Comparison of ENCODE assay signal across 8 cellular contexts in the genomic region with DNA sequence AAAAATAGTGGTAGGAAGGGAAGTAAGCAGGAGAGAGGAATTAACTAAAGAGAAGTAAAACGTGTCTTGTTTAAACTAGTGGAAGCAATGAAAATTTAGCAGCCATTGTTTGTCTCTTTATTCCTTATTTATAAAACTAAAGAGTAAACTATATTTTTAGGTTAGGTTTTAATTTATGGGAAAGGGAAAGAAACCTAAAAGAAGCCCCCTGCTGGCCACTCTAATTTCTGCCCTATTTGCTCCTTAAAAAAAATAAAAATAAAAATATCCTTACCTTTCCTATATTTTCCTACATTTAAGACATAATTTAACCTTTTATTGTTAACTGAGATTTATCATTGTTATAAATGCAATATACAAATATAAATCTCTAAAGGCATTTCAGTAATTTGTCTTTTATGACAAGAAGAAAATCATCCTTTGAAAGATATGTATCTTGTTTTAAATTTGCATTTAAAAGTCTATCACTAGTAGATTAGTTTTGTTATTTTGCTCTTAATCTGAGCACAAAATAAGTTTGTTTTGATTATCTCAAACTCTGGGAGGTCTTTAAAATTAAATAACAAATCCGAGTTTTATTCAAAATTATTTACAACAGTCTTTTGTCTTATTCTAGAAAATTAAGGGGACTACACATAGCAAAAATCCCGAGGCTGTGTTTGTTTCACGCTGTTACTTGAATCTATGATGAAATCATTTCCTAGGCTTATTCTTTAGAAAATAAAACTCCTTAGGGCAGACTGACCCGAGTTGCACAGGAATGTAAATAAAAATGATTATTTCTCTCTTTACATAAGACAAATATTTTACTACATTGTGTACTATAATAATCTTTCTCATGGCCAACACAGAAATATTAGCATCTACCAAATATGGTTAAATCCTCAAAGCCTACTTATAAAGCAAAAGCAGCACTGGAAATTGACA.
A peak's percentile ranks its signal among the peaks of the same experiment; 100 is the strongest.
DNase-seq lines count a peak whose midpoint lies in the region; ATAC-seq and TF ChIP-seq lines count a peak whose summit lies in the region.

No MANE protein-coding gene starts in this region.

- H3K9me2 ChIP-seq in SK-N-SH: no peaks in the 10 kb centered on the region
- H3K9me2 ChIP-seq in PC-3 (replicated peaks; ENCODE audit: low read length): no peaks in the 10 kb centered on the region

- H4K20me1 ChIP-seq in SK-N-SH (ENCODE audit: insufficient read depth) (no peaks in the 10 kb centered on the region), PC-3 (ENCODE audit: low read length) (no peaks in the 10 kb centered on the region)

- no peaks in the 10 kb centered on the region for H3K9me3 ChIP-seq in SK-N-SH
- H3K9me3 ChIP-seq in PC-3 (ENCODE audit: low read length): no peaks in the 10 kb centered on the region

- DNase-seq in SK-N-SH (no peak), PC-3 (peak; percentile 49), epithelial cell of esophagus (ENCODE audit: low read depth) (peak; percentile 22), NCI-H774 (lab: John Stamatoyannopoulos, UW) (no peak)
- DNase-seq in stimulated activated CD4-positive, alpha-beta T cell treated with anti-CD3 and anti-CD28 coated beads, Interleukin-4, amount 100 ng/mL, for 24 hours: peak; percentile 24

- intact Hi-C loops in PC-3 (cut with micrococcal nuclease): loop anchor here (2.0 to 5.0 kb wide), 4 partner anchors 329 to 729 kb away; no protein-coding TSS in a partner anchor

- H3K4me3 ChIP-seq in SK-N-SH (ENCODE audit: low read depth in 2 of 2, low read length in 1 of 2): no peak overlapping the region
- H3K4me3 ChIP-seq in PC-3 (ENCODE audit: low read length): no peak overlapping the region
- no peak overlapping the region for H3K4me3 ChIP-seq in epithelial cell of esophagus (ENCODE audit: low read length)

- TF ChIP-seq RAD21 in SK-N-SH (IDR thresholded peaks at IDR 0.05; ENCODE audit: low read length): peak; percentile 30; the same call in 1 of the 2 replicates

- no peaks in the 10 kb centered on the region for H3K36me3 ChIP-seq in SK-N-SH (replicated peaks in 1 of 2; ENCODE audit: control insufficient read depth in 1 of 2, insufficient read depth in 2 of 2, low read length in 1 of 2)
- H3K36me3 ChIP-seq in PC-3 (ENCODE audit: low read depth, low read length): no peaks in the 10 kb centered on the region

- no peak overlapping the region for H3K4me2 ChIP-seq in SK-N-SH
- no peak overlapping the region for H3K4me2 ChIP-seq in PC-3 (ENCODE audit: low read length)

- H3K27ac ChIP-seq in SK-N-SH (ENCODE audit: low read depth in 2 of 2, low read length in 1 of 2) (no peak overlapping the region), PC-3 (ENCODE audit: low read length) (no peak overlapping the region)

- WGBS in SK-N-SH (ENCODE audit: low lambda C conversion rate): 4% methylated on average over 5 of the region's 5 CpGs

- no TSS peak for BruUV-seq in PC-3 (replicated peaks; lab: Mats Ljungman, UMichigan)

- CTCF ChIA-PET in SK-N-SH (lab: Yijun Ruan, JAX) (interaction anchor here (0.9 to 1.8 kb wide), 3 partner anchors 68 to 632 kb away, joined by 3 to 13 read pairs (median 3); no protein-coding TSS in a partner anchor), PC-3 (lab: Charles Lee) (no interaction called here)

- ATAC-seq in SK-N-SH treated with all-trans-retinoic acid at 6 μM for 48 hours (no peak), PC-3 (no peak), GM19452 (IDR thresholded peaks at IDR 0.05; ENCODE audit: unreplicated experiment) (no peak), HG03378 (IDR thresholded peaks at IDR 0.05; ENCODE audit: unreplicated experiment) (no peak)

- H3K9ac ChIP-seq in SK-N-SH (no peak overlapping the region), PC-3 (ENCODE audit: low read length) (no peak overlapping the region)

- TF ChIP-seq CTCF in SK-N-SH (IDR thresholded peaks at IDR 0.05) (peak; percentile 71), PC-3 (conservative IDR thresholded peaks at IDR 0.05; ENCODE audit: low read depth, low read length) (peak; percentile 74), epithelial cell of esophagus (IDR thresholded peaks at IDR 0.05; ENCODE audit: insufficient read depth, low read depth, low read length, missing control alignments) (peak; percentile 54)

- no peak for TF ChIP-seq EP300 in SK-N-SH (IDR thresholded peaks at IDR 0.05; ENCODE audit: borderline replicate concordance in 1 of 2, low read depth in 1 of 2, low read length in 1 of 2)

- no peaks in the 10 kb centered on the region; the same call in 1 of the 2 replicates for H3K27me3 ChIP-seq in SK-N-SH (ENCODE audit: insufficient read depth)
- H3K27me3 ChIP-seq in PC-3 (ENCODE audit: low read length): no peaks in the 10 kb centered on the region

- POLR2A ChIA-PET in SK-N-SH (lab: Yijun Ruan, JAX): no interaction called here
- POLR2A ChIA-PET in PC-3 (lab: Charles Lee; ENCODE audit: unreplicated experiment): interaction anchor here (0.6 kb wide), 1 partner anchor 83 kb away, joined by 4 read pairs; no protein-coding TSS in a partner anchor

- H3F3A ChIP-seq in SK-N-SH (replicated peaks; ENCODE audit: insufficient read depth) (no peaks in the 10 kb centered on the region), PC-3 (ENCODE audit: low read length, unreplicated experiment) (no peaks in the 10 kb centered on the region)

- H3K79me2 ChIP-seq in SK-N-SH (ENCODE audit: insufficient read depth) (no peaks in the 10 kb centered on the region), PC-3 (ENCODE audit: low read length) (no peaks in the 10 kb centered on the region)

- H3K4me1 ChIP-seq in SK-N-SH (ENCODE audit: control insufficient read depth in 1 of 2, insufficient read depth in 2 of 2, low read depth in 1 of 2, low read length in 1 of 2) (no peaks in the 10 kb centered on the region), PC-3 (ENCODE audit: insufficient read depth, low read length) (peaks cover 28% of the 10 kb centered on the region)

- H2AFZ ChIP-seq in SK-N-SH (ENCODE audit: low read depth): no peak overlapping the region
- H2AFZ ChIP-seq in PC-3 (ENCODE audit: low read length): 0 out of 2 replicates have a peak overlapping the region, but pooled peaks have one; percentile 44

TF ChIP-seq in SK-N-SH, 30 proteins besides CTCF, POLR2A, EP300 and RAD21:
- TF ChIP-seq SMC3 (IDR thresholded peaks at IDR 0.05; ENCODE audit: low read depth, low read length): peak; percentile 25; the same call in 1 of the 2 replicates
- TF ChIP-seq GABPA (IDR thresholded peaks at IDR 0.05; ENCODE audit: low read depth): no peak

TF ChIP-seq in SK-N-SH treated with all-trans-retinoic acid at 6 μM for 48 hours, 23 proteins besides CTCF, POLR2A, EP300 and RAD21 (continues in another document):
- TF ChIP-seq SNAI2 (CRISPR knock-in tag; IDR thresholded peaks at IDR 0.05) (no peak), TSHZ2 (CRISPR knock-in tag; IDR thresholded peaks at IDR 0.05) (no peak), TOX (CRISPR knock-in tag; IDR thresholded peaks at IDR 0.05; ENCODE audit: borderline replicate concordance) (no peak), BACH2 (CRISPR knock-in tag; IDR thresholded peaks at IDR 0.05; ENCODE audit: borderline replicate concordance) (no peak), ZFP30 (CRISPR knock-in tag; IDR thresholded peaks at IDR 0.05) (no peak)
- TF ChIP-seq, protein P1, sequence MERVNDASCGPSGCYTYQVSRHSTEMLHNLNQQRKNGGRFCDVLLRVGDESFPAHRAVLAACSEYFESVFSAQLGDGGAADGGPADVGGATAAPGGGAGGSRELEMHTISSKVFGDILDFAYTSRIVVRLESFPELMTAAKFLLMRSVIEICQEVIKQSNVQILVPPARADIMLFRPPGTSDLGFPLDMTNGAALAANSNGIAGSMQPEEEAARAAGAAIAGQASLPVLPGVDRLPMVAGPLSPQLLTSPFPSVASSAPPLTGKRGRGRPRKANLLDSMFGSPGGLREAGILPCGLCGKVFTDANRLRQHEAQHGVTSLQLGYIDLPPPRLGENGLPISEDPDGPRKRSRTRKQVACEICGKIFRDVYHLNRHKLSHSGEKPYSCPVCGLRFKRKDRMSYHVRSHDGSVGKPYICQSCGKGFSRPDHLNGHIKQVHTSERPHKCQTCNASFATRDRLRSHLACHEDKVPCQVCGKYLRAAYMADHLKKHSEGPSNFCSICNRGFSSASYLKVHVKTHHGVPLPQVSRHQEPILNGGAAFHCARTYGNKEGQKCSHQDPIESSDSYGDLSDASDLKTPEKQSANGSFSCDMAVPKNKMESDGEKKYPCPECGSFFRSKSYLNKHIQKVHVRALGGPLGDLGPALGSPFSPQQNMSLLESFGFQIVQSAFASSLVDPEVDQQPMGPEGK (CRISPR knock-in tag; IDR thresholded peaks at IDR 0.05; ENCODE audit: borderline replicate concordance): no peak

Comparison
In these comparisons a context has a peak if more than half of its experiments do, and no peak if none do; other contexts are left out.
1. DNase-seq: peak in PC-3 (single experiment), epithelial cell of esophagus (single experiment) and stimulated activated CD4-positive, alpha-beta T cell treated with anti-CD3 and anti-CD28 coated beads, Interleukin-4, amount 100 ng/mL, for 24 hours (single experiment); none in SK-N-SH (single experiment) and NCI-H774 (single experiment).
2. Peak in every context shown above with its lines, with median percentiles within 50 percentile points of each other: CTCF ChIP-seq.